Comparison of ENCODE assay signal across 7 cellular contexts in genomic region chrX:71283409-71284143, GRCh38. TPM values are rescaled to one million over a fixed set of nuclear protein-coding genes. Genes with fewer than 3 reads are reported as not detected.
DNase-seq lines count a peak whose midpoint lies in the region; ATAC-seq, FAIRE-seq and TF ChIP-seq lines count a peak whose summit lies in the region.

NONO (plus strand) TSS chrX:71283635; CDS start chrX:71290638, 7,003 bp downstream.

- FAIRE-seq in TTC549 (lab: Jason Lieb, UNC): peak; percentile 55

- TF ChIP-seq CTCF in body of pancreas (IDR thresholded peaks at IDR 0.05): peak in 1 of 7 experiments; percentile 11

- peak within 1 kb of the TSS; percentile 55 to 90 (median 84) for H3K27ac ChIP-seq in body of pancreas

- ATAC-seq in GM18519 (IDR thresholded peaks at IDR 0.05; ENCODE audit: low FRiP score, unreplicated experiment) (peak; percentile 77), HG03060 (IDR thresholded peaks at IDR 0.05; ENCODE audit: low read depth, unreplicated experiment) (peak; percentile 91), body of pancreas (peak; percentile 99), sciatic nerve (peak; percentile 98)

- no peaks in the 10 kb centered on the region for H3K27me3 ChIP-seq in body of pancreas

- H3K4me1 ChIP-seq in body of pancreas: peaks cover 5% of the 10 kb centered on the region

- DNase-seq in NCI-H2107 treated with DMSO at 0.1 percent for 48 hours (lab: John Stamatoyannopoulos, UW; ENCODE audit: unreplicated experiment) (peak; percentile 99), body of pancreas (peak; percentile 86 to 96 (median 89)), iPS DF 19.7 (ENCODE audit: low read depth, low spot score) (peak; percentile 97), sciatic nerve (ENCODE audit: low spot score) (peak; percentile 87)

- peak within 1 kb of the TSS; percentile 11 to 26 for H3K4me3 ChIP-seq in body of pancreas

- intact Hi-C loops in body of pancreas (cut with DNase I) (no loop called here), sciatic nerve (cut with DNase I) (no loop called here)

- no peaks in the 10 kb centered on the region for H3K9me3 ChIP-seq in body of pancreas

- peak; percentile 41 to 84 (median 84) for TF ChIP-seq POLR2A in body of pancreas (IDR thresholded peaks at IDR 0.05)

- no peaks in the 10 kb centered on the region for H3K36me3 ChIP-seq in body of pancreas (replicated peaks in 1 of 2; ENCODE audit: insufficient read depth in 1 of 2, low read depth in 2 of 2)

- WGBS in body of pancreas, 2 donors: 0% methylated on average over 7 to 41 of the region's 56 CpGs

RNA-seq across cellular contexts. Expression of gene NONO, which starts in this region (rescaled TPM):
- total RNA-seq in body of pancreas (100 to 1,000 TPM; 132 to 176 TPM), sciatic nerve (187 TPM)

Comparison
In these comparisons a context has a peak if more than half of its experiments do, and no peak if none do; other contexts are left out.
1. Peak in every context shown above with its lines: DNase-seq, ATAC-seq, H3K4me3 ChIP-seq and H3K27ac ChIP-seq.